Comparison of ENCODE assay signal across 1 cellular context in genomic region chr19:10424011-10424637, GRCh38.
TF ChIP-seq lines count a peak whose summit lies in the region.

No MANE protein-coding gene starts in this region.

TF ChIP-seq in HepG2, 621 proteins besides CTCF, POLR2A, EP300 and RAD21 (continued from another document):
- TF ChIP-seq REST (IDR thresholded peaks at IDR 0.05; ENCODE audit: borderline replicate concordance in 1 of 2, low read depth in 1 of 2, low read length in 2 of 2) (no peak), TMF1 (CRISPR knock-in tag; IDR thresholded peaks at IDR 0.05; ENCODE audit: low read depth) (no peak)
